Comparison of ENCODE assay signal across 18 cellular contexts in genomic region chr7:73539709-73540108, GRCh38. TPM values are rescaled to one million over a fixed set of nuclear protein-coding genes. Genes with fewer than 3 reads are reported as not detected.
A peak's percentile ranks its signal among the peaks of the same experiment; 100 is the strongest.
DNase-seq lines count a peak whose midpoint lies in the region; ATAC-seq, FAIRE-seq and TF ChIP-seq lines count a peak whose summit lies in the region.
"Had no signal": no experiment of that assay in that cellular context is flagged by ENCODE, and none has a peak within 500 bp of the region (broad histone marks: within the 10 kb centered on the region; RNA-seq: fewer than 3 reads in every experiment).

No MANE protein-coding gene starts in this region.

- peaks cover 4% of the 10 kb centered on the region; the same call in 1 of the 2 replicates for H3K9me1 ChIP-seq in IMR-90 (ENCODE audit: insufficient read depth, low read length)

- H3K27ac ChIP-seq in IMR-90 (ENCODE audit: insufficient read depth, low read length) (no peak overlapping the region), astrocyte (ENCODE audit: low read depth, low read length) (no peak overlapping the region)
- H3K27ac ChIP-seq: A549, C4-2B had no signal

- H3K27me3 Mint-ChIP-seq in astrocyte (ENCODE audit: low read depth, unreplicated experiment) (no peaks in the 10 kb centered on the region), nephron progenitor cell (ENCODE audit: low read depth, poor library complexity) (peaks cover 3% of the 10 kb centered on the region)
- H3K27me3 Mint-ChIP-seq: CD4-positive, alpha-beta T cell had no signal

- no TSS peak for BruUV-seq in IMR-90 (replicated peaks; lab: Mats Ljungman, UMichigan)

- TF ChIP-seq POLR2A in IMR-90 (IDR thresholded peaks at IDR 0.05; ENCODE audit: low read depth, low read length): no peak

- no peak overlapping the region for H2AK5ac ChIP-seq in IMR-90 (ENCODE audit: low read depth, low read length)

- H3K4me3 Mint-ChIP-seq in astrocyte (ENCODE audit: unreplicated experiment): no peak overlapping the region
- no peak overlapping the region for H3K4me3 Mint-ChIP-seq in nephron progenitor cell
- H3K4me3 Mint-ChIP-seq: CD4-positive, alpha-beta T cell; H9 had no signal

- H2AK9ac ChIP-seq in IMR-90 (replicated peaks; ENCODE audit: low read depth, low read length, poor library complexity): peak overlapping the region; percentile 87

- H3K27me3 ChIP-seq in IMR-90 (ENCODE audit: control insufficient read depth, insufficient read depth, low read length) (no peaks in the 10 kb centered on the region), astrocyte (ENCODE audit: insufficient read depth, low read length) (no peaks in the 10 kb centered on the region)

- CTCF ChIA-PET in IMR-90 (lab: Yijun Ruan, JAX): no interaction called here

- H3K79me1 ChIP-seq in IMR-90 (ENCODE audit: low read depth in 1 of 2, low read length in 2 of 2): peaks cover 34 to 64% of the 10 kb centered on the region in 2 experiments

- H4K91ac ChIP-seq in IMR-90 (ENCODE audit: insufficient read depth, low read depth, low read length): no peak overlapping the region

- no peak overlapping the region for H4K8ac ChIP-seq in IMR-90 (ENCODE audit: low read depth in 2 of 2, low read length in 2 of 2)

- H2BK120ac ChIP-seq in IMR-90 (ENCODE audit: low read depth, low read length): no peak overlapping the region

- no peak overlapping the region for H3K23ac ChIP-seq in IMR-90 (ENCODE audit: low read depth, low read length)

- H3K9ac ChIP-seq in IMR-90 (ENCODE audit: low read depth, low read length) (no peak overlapping the region), astrocyte (ENCODE audit: low read length) (no peak overlapping the region)

- TF ChIP-seq CTCF in IMR-90 (conservative IDR thresholded peaks at IDR 0.05; ENCODE audit: low read depth, low read length): no peak
- no peak for TF ChIP-seq CTCF in astrocyte (IDR thresholded peaks at IDR 0.05; ENCODE audit: insufficient read depth, low read depth, low read length)
- TF ChIP-seq CTCF in nephron progenitor cell (IDR thresholded peaks at IDR 0.05): no peak

- H3K27ac Mint-ChIP-seq in astrocyte (ENCODE audit: unreplicated experiment): peak overlapping the region; percentile 77
- peak overlapping the region; percentile 83 for H3K27ac Mint-ChIP-seq in nephron progenitor cell
- H3K27ac Mint-ChIP-seq: CD4-positive, alpha-beta T cell; H9 had no signal

- H2BK20ac ChIP-seq in IMR-90 (ENCODE audit: low read depth, low read length): no peak overlapping the region

- DNase-seq in IMR-90 (no peak), astrocyte (ENCODE audit: low read depth) (no peak), nephron progenitor cell (no peak), A172 (ENCODE audit: low spot score) (no peak)
- no peak for DNase-seq in activated naive CD4-positive, alpha-beta T cell treated with Interleukin-2 at 50 U/mL for 16 hours
- DNase-seq: AML-193; Caco-2; CD4-positive, alpha-beta T cell; DMS79; GDM1; H9 had no signal

- dilution Hi-C loops in IMR-90 (cut with HindIII; ENCODE audit: low sequenced_read_pairs, unreplicated experiment): no loop called here

- H3K4me2 ChIP-seq in IMR-90 (ENCODE audit: low read depth, low read length) (no peak overlapping the region), astrocyte (ENCODE audit: low read length) (no peak overlapping the region)
- H3K4me2 ChIP-seq: A549 had no signal

- H3K14ac ChIP-seq in IMR-90 (replicated peaks; ENCODE audit: low read depth, low read length): no peak overlapping the region

- WGBS in IMR-90 (ENCODE audit: extremely low coverage in 2 of 2, insufficient read length in 1 of 2), 2 experiments: 87% methylated on average over 4 of the region's 13 CpGs; no CpG with 5 or more reads in 1 of the 2 experiments

- no peak overlapping the region for H3K18ac ChIP-seq in IMR-90 (ENCODE audit: low read depth, low read length)

- no peak overlapping the region for H4K5ac ChIP-seq in IMR-90 (ENCODE audit: low read depth, low read length)

- H2AFZ ChIP-seq in IMR-90 (replicated peaks; ENCODE audit: low read length, poor library complexity) (no peak overlapping the region), astrocyte (ENCODE audit: low read depth, low read length) (no peak overlapping the region)

- H3K4me1 ChIP-seq in IMR-90 (ENCODE audit: control insufficient read depth, insufficient read depth, low read length) (no peaks in the 10 kb centered on the region), astrocyte (ENCODE audit: insufficient read depth, low read length) (no peaks in the 10 kb centered on the region)
- H3K4me1 ChIP-seq: A549, Caco-2 had no signal

- no peak overlapping the region for H3K56ac ChIP-seq in IMR-90 (ENCODE audit: extremely low read depth, insufficient read depth, low read length)

- H3K36me3 ChIP-seq in IMR-90 (ENCODE audit: control insufficient read depth, insufficient read depth, low read length): peaks cover 63% of the 10 kb centered on the region
- peaks cover 37% of the 10 kb centered on the region for H3K36me3 ChIP-seq in astrocyte (ENCODE audit: insufficient read depth, low read length)

- H3K9me3 Mint-ChIP-seq in astrocyte (ENCODE audit: unreplicated experiment): no peaks in the 10 kb centered on the region
- H3K9me3 Mint-ChIP-seq in nephron progenitor cell: no peaks in the 10 kb centered on the region
- H3K9me3 Mint-ChIP-seq: CD4-positive, alpha-beta T cell; H9 had no signal

- H3K9me3 ChIP-seq in IMR-90 (ENCODE audit: control insufficient read depth, insufficient read depth, low read length): no peaks in the 10 kb centered on the region
- no peaks in the 10 kb centered on the region for H3K9me3 ChIP-seq in astrocyte (ENCODE audit: insufficient read depth, low read depth, low read length)
- H3K9me3 ChIP-seq: A549, Caco-2 had no signal

- intact Hi-C loops in IMR-90 (cut with micrococcal nuclease): no loop called here

- H3K4me1 Mint-ChIP-seq in astrocyte (ENCODE audit: low read depth, unreplicated experiment): peaks cover 9% of the 10 kb centered on the region
- H3K4me1 Mint-ChIP-seq in nephron progenitor cell: peaks cover 36% of the 10 kb centered on the region
- H3K4me1 Mint-ChIP-seq: H9 had no signal

- no peak for FAIRE-seq in astrocyte (lab: Jason Lieb, UNC)
- FAIRE-seq: A549, D721Med, GM12892, H1, HepG2 had no signal

- no peak for TF ChIP-seq RAD21 in IMR-90 (IDR thresholded peaks at IDR 0.05; ENCODE audit: low read length)

- no peak overlapping the region for H2BK15ac ChIP-seq in IMR-90 (ENCODE audit: low read depth, low read length)

- no peak overlapping the region for H3K4ac ChIP-seq in IMR-90 (ENCODE audit: low read depth, low read length)

- no peak overlapping the region for H2BK5ac ChIP-seq in IMR-90 (ENCODE audit: low read depth, low read length, poor library complexity, severe bottlenecking)

- POLR2A ChIA-PET in IMR-90 (lab: Charles Lee; ENCODE audit: unreplicated experiment): no interaction called here

- H3K79me2 ChIP-seq in astrocyte (ENCODE audit: insufficient read depth, low read length): peaks cover 30% of the 10 kb centered on the region

- H3K4me3 ChIP-seq in IMR-90 (ENCODE audit: insufficient read depth, low read depth, low read length): no peak overlapping the region
- no peak overlapping the region for H3K4me3 ChIP-seq in astrocyte (ENCODE audit: insufficient read depth, low read depth, low read length)
- H3K4me3 ChIP-seq: A549 had no signal

- in situ Hi-C loops in IMR-90 (cut with MboI; ENCODE audit: low sequenced_read_pairs): no loop called here

- H4K20me1 ChIP-seq in IMR-90 (ENCODE audit: insufficient read depth, low read length): peaks cover 7% of the 10 kb centered on the region
- H4K20me1 ChIP-seq in astrocyte (ENCODE audit: insufficient read depth, low read length): peaks cover 38% of the 10 kb centered on the region

- peaks cover 26% of the 10 kb centered on the region for H3K36me3 Mint-ChIP-seq in astrocyte (ENCODE audit: low read depth, unreplicated experiment)
- H3K36me3 Mint-ChIP-seq in nephron progenitor cell (ENCODE audit: low read depth): peaks cover 67% of the 10 kb centered on the region

- no peak for ATAC-seq in IMR-90 (ENCODE audit: low read depth)
- no peak for ATAC-seq in esophagus mucosa
- ATAC-seq: A549, HepG2 had no signal

TF ChIP-seq in IMR-90, 13 proteins besides CTCF, POLR2A, EP300 and RAD21 (continues in another document):
- TF ChIP-seq CHD1 (IDR thresholded peaks at IDR 0.05; ENCODE audit: low read depth, low read length) (no peak), SMC3 (IDR thresholded peaks at IDR 0.05; ENCODE audit: low read depth, low read length) (no peak), RFX5 (IDR thresholded peaks at IDR 0.05; ENCODE audit: low read depth, low read length) (no peak), CEBPB (IDR thresholded peaks at IDR 0.05; ENCODE audit: low read depth, low read length) (no peak), BHLHE40 (IDR thresholded peaks at IDR 0.05; ENCODE audit: low read depth, low read length) (no peak), NFE2L2 (IDR thresholded peaks at IDR 0.05; ENCODE audit: low read depth, low read length) (no peak), ELK1 (IDR thresholded peaks at IDR 0.05; ENCODE audit: borderline replicate concordance, low read depth, low read length) (no peak)

RNA-seq across cellular contexts. Expression of gene BAZ1B, which starts 17.6 kb away (rescaled TPM):
- total RNA-seq in IMR-90 (2012; rRNA removed) (45.0 and 60.8 TPM in 2 replicates), astrocyte (61.0 and 62.5 TPM in 2 replicates), esophagus mucosa (22.3 TPM)
- polyA plus RNA-seq in IMR-90 (2012; rRNA removed): 16.8 and 20.2 TPM in 2 replicates
- 4.8 and 7.6 TPM in 2 replicates for polyA plus RNA-seq in IMR-90 (2012; cell fraction: cytosol; rRNA removed)
- 5.5 and 17.3 TPM in 2 replicates for polyA plus RNA-seq in IMR-90 (2012; cell fraction: nucleus; rRNA removed; ENCODE audit: low replicate concordance)
- total RNA-seq in A172 (2014; rRNA removed; shearing (Covaris generic)): 123 and 148 TPM in 2 replicates

RNA-seq across cellular contexts. Expression of gene BCL7B, which starts 17.8 kb away (rescaled TPM):
- total RNA-seq in IMR-90 (2012; rRNA removed) (6.1 and 7.2 TPM in 2 replicates), astrocyte (27.6 and 30.1 TPM in 2 replicates), esophagus mucosa (34.8 TPM)
- 51.3 and 62.6 TPM in 2 replicates for polyA plus RNA-seq in IMR-90 (2012; rRNA removed)
- 50.6 and 52.7 TPM in 2 replicates for polyA plus RNA-seq in IMR-90 (2012; cell fraction: cytosol; rRNA removed)
- 29.2 and 33.8 TPM in 2 replicates for polyA plus RNA-seq in IMR-90 (2012; cell fraction: nucleus; rRNA removed; ENCODE audit: low replicate concordance)
- 50.5 and 65.2 TPM in 2 replicates for total RNA-seq in A172 (2014; rRNA removed; shearing (Covaris generic))

RNA-seq across cellular contexts. Expression of gene TBL2, which starts 38.7 kb away (rescaled TPM):
- total RNA-seq in IMR-90 (2012; rRNA removed) (81.7 and 94.1 TPM in 2 replicates), astrocyte (54.8 and 58.6 TPM in 2 replicates), esophagus mucosa (19.2 TPM)
- 61.8 and 72.6 TPM in 2 replicates for polyA plus RNA-seq in IMR-90 (2012; rRNA removed)
- 22.3 and 54.6 TPM in 2 replicates for polyA plus RNA-seq in IMR-90 (2012; cell fraction: cytosol; rRNA removed)
- 42.5 and 66.2 TPM in 2 replicates for polyA plus RNA-seq in IMR-90 (2012; cell fraction: nucleus; rRNA removed; ENCODE audit: low replicate concordance)
- 53.0 and 70.7 TPM in 2 replicates for total RNA-seq in A172 (2014; rRNA removed; shearing (Covaris generic))
